11 cellular contexts compared by ENCODE assay signal in the genomic region with DNA sequence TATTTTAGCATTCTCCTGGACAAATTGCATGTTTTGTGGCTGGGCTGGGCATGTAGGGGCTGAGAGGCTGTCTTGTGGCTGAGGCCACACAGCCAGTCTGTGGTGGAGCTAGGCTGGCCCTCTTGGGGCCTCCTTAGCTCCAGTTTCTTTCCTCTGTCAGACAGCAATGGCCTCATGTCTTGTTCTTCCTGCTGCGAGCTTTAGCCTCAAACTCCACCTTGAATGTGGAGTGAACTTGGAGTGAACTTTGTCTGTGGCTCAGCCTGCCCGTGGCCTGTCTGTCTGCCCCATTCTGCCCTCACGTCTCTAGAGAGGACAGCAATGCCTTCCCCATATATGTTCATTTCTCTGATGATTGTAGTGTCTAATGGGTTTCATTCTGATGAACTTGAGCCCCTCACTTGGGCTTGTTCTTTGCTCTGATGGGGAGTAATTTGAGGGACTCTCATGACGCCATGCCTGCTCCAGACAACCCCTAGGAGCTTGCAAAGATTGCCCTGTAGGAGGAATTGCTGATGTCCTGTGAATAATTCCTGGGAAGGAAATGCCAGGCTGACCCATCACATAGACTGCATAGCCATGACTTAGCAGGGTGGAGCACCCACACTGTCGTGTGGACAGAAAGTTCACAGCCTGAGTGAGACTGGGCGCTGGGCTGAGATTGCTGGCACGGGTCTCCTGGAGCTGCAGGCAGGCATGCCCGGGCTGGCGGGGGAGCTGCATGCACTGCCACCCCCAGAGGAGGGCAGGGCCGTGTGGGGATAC. TPM values are rescaled to one million over a fixed set of nuclear protein-coding genes. Genes with fewer than 3 reads are reported as not detected.
A peak's percentile ranks its signal among the peaks of the same experiment; 100 is the strongest.
DNase-seq lines count a peak whose midpoint lies in the region; ATAC-seq and TF ChIP-seq lines count a peak whose summit lies in the region.
"Had no signal": no experiment of that assay in that cellular context is flagged by ENCODE, and none has a peak within 500 bp of the region (broad histone marks: within the 10 kb centered on the region; RNA-seq: fewer than 3 reads in every experiment).

No MANE protein-coding gene starts in this region.

- no peaks in the 10 kb centered on the region for H3K27me3 ChIP-seq in left ventricle myocardium inferior (ENCODE audit: low read depth)
- H3K27me3 ChIP-seq in aorta (ENCODE audit: control insufficient read depth in 1 of 2, insufficient read depth in 2 of 2, low read length in 1 of 2), result no peaks in the 10 kb centered on the region

- peak overlapping the region in 3 of 5 experiments; percentile 17 to 94 (median 42) for H3K27ac Mint-ChIP-seq in brain
- H3K27ac Mint-ChIP-seq: activated naive CD4-positive, alpha-beta T cell treated with anti-CD3 and anti-CD28 coated beads, Interleukin-2, amount 50 U/mL, for 24 hours; type B pancreatic cell had no signal

- no peak overlapping the region for H3K4me3 ChIP-seq in left ventricle myocardium inferior
- H3K4me3 ChIP-seq in aorta (ENCODE audit: low read length in 2 of 2), result no peak overlapping the region

- peaks cover 75% of the 10 kb centered on the region for H3K4me1 Mint-ChIP-seq in brain
- H3K4me1 Mint-ChIP-seq: activated naive CD4-positive, alpha-beta T cell treated with anti-CD3 and anti-CD28 coated beads, Interleukin-2, amount 50 U/mL, for 24 hours had no signal

- H3K9me3 ChIP-seq in left ventricle myocardium inferior (replicated peaks) (no peaks in the 10 kb centered on the region), aorta (ENCODE audit: control insufficient read depth, low read length) (no peaks in the 10 kb centered on the region)

- H3K27me3 Mint-ChIP-seq in brain, result peaks cover 2% of the 10 kb centered on the region
- H3K27me3 Mint-ChIP-seq: type B pancreatic cell had no signal

- H3K36me3 ChIP-seq in left ventricle myocardium inferior, result no peaks in the 10 kb centered on the region
- H3K36me3 ChIP-seq in aorta (ENCODE audit: control insufficient read depth in 1 of 2, insufficient read depth in 2 of 2, low read length in 1 of 2), result no peaks in the 10 kb centered on the region

- peaks cover 11% of the 10 kb centered on the region for H3K36me3 Mint-ChIP-seq in brain
- H3K36me3 Mint-ChIP-seq: activated naive CD4-positive, alpha-beta T cell treated with anti-CD3 and anti-CD28 coated beads, Interleukin-2, amount 50 U/mL, for 24 hours had no signal

- H3K4me1 ChIP-seq in left ventricle myocardium inferior, result peaks cover 80% of the 10 kb centered on the region
- peaks cover 8 to 10% of the 10 kb centered on the region in 2 donors for H3K4me1 ChIP-seq in aorta (ENCODE audit: control insufficient read depth in 1 of 2, insufficient read depth in 2 of 2, low read length in 2 of 2)

- DNase-seq in left ventricle myocardium inferior (no peak), cardiac septum (ENCODE audit: low spot score) (no peak), left colon (no peak), aorta (peak in 1 of 2 donors; percentile 69), NCI-H345 (lab: John Stamatoyannopoulos, UW) (no peak), DMS53 (lab: John Stamatoyannopoulos, UW) (no peak)
- no peak for DNase-seq in stimulated activated CD4-positive, alpha-beta T cell treated with anti-CD3 and anti-CD28 coated beads, Interleukin-15, amount 100 ng/mL, for 24 hours
- DNase-seq: activated CD4-positive, CD25-positive, alpha-beta regulatory T cell had no signal

- ATAC-seq in left colon (peak; percentile 46), aorta (ENCODE audit: low FRiP score) (peak; percentile 40)

- intact Hi-C loops in left ventricle myocardium inferior (cut with micrococcal nuclease), result no loop called here
- intact Hi-C loops in cardiac septum (cut with DNase I), result no loop called here
- intact Hi-C loops in left colon (cut with DNase I, micrococcal nuclease), result no loop called here
- intact Hi-C loops in aorta (cut with DNase I), result loop anchor here in 1 of 2 donors (5.0 kb wide), 1 partner anchor 37 kb away; no protein-coding TSS in a partner anchor

- H3K27ac ChIP-seq in left ventricle myocardium inferior (replicated peaks) (peak overlapping the region; percentile 62), aorta (ENCODE audit: low read depth in 1 of 2, low read length in 2 of 2) (peak overlapping the region in 1 of 2 donors; percentile 43)

- H3K9me3 Mint-ChIP-seq in brain, result no peaks in the 10 kb centered on the region
- H3K9me3 Mint-ChIP-seq: activated naive CD4-positive, alpha-beta T cell treated with anti-CD3 and anti-CD28 coated beads, Interleukin-2, amount 50 U/mL, for 24 hours had no signal

- TF ChIP-seq CTCF in left ventricle myocardium inferior (IDR thresholded peaks at IDR 0.05; ENCODE audit: borderline replicate concordance) (no peak), brain (conservative IDR thresholded peaks at IDR 0.05) (no peak)

- H3K4me3 Mint-ChIP-seq in brain, result no peak overlapping the region
- H3K4me3 Mint-ChIP-seq: activated naive CD4-positive, alpha-beta T cell treated with anti-CD3 and anti-CD28 coated beads, Interleukin-2, amount 50 U/mL, for 24 hours; type B pancreatic cell had no signal

- WGBS in aorta, 2 donors, result 19 to 24% methylated on average over 10 of the region's 10 CpGs

RNA-seq across cellular contexts. Expression of a gene that starts 42.6 kb away (rescaled TPM):
- total RNA-seq in left ventricle myocardium inferior (10.0 TPM), cardiac septum (11.8 TPM), left colon (10 to 100 TPM; 63.8 to 71.0 TPM), aorta (10 to 100 TPM; 55.2 to 72.4 TPM)
- polyA plus RNA-seq in brain (ENCODE audit: insufficient read depth, low read depth, low replicate concordance) (7.0 TPM), aorta (10 to 100 TPM; 16.7 to 42.4 TPM)
